ENCODE assay signal across 20 cellular contexts in the genomic region with DNA sequence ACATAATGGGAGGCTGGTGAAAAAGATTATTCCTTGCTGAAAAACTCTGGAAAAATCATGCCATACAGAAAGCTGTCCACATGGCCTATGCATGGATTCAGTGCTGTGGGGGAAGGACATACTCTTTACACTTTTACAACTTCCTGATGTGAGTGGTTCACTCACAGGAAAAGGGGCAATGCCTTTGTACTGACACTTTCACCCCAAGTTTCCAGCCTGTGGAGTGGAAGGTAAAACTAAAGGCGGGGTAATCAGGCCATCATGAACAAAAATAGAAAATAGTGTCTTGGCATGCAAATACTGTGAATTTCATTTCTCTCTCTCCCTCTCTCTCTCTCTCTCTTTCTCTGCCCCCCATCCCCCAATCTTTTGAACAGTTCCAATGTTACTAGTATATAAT.
DNase-seq lines count a peak whose midpoint lies in the region; ATAC-seq and FAIRE-seq lines count a peak whose summit lies in the region.
"Had no signal": no experiment of that assay in that cellular context is flagged by ENCODE, and none has a peak within 500 bp of the region (broad histone marks: within the 10 kb centered on the region; RNA-seq: fewer than 3 reads in every experiment).

No MANE protein-coding gene starts in this region.

- H3K4me3 Mint-ChIP-seq in activated T-helper 1 cell treated with anti-CD3 and anti-CD28 coated beads, Interleukin-12 subunit alpha, Interleukin-12 subunit beta, Interleukin-2, Interleukin-4 antibody, amounts not matched to agents 30 ng/mL and 10 ng/mL and 1 ng/mL, durations not matched to agents 14 hours and 24 hours and 36 hours: peak overlapping the region; percentile 45
- H3K4me3 Mint-ChIP-seq in naive thymus-derived CD4-positive, alpha-beta T cell: peak overlapping the region in 9 of 10 donors; percentile 12 to 97 (median 75)
- H3K4me3 Mint-ChIP-seq: dendritic cell treated with granulocyte-macrophage colony-stimulating factor and Interleukin-4, amounts not matched to agents 40 ng/mL and 50 ng/mL, for 4 days had no signal

- H3K27ac ChIP-seq in naive thymus-derived CD4-positive, alpha-beta T cell (ENCODE audit: low read depth, low read length): peak overlapping the region; percentile 98
- H3K27ac ChIP-seq: 22Rv1, epithelial cell of prostate had no signal

- no peaks in the 10 kb centered on the region for H3K27me3 Mint-ChIP-seq in activated T-helper 1 cell treated with anti-CD3 and anti-CD28 coated beads, Interleukin-12 subunit alpha, Interleukin-12 subunit beta, Interleukin-2, Interleukin-4 antibody, amounts not matched to agents 30 ng/mL and 10 ng/mL and 1 ng/mL, durations not matched to agents 14 hours and 24 hours and 36 hours (ENCODE audit: insufficient read depth)
- H3K27me3 Mint-ChIP-seq in naive thymus-derived CD4-positive, alpha-beta T cell: no peaks in the 10 kb centered on the region
- H3K27me3 Mint-ChIP-seq: dendritic cell treated with granulocyte-macrophage colony-stimulating factor and Interleukin-4, amounts not matched to agents 40 ng/mL and 50 ng/mL, for 4 days had no signal

- intact Hi-C loops in activated T-helper 1 cell treated with anti-CD3 and anti-CD28 coated beads, Interleukin-12 subunit alpha, Interleukin-12 subunit beta, Interleukin-2, Interleukin-4 antibody, amounts not matched to agents 30 ng/mL and 10 ng/mL and 1 ng/mL, durations not matched to agents 14 hours and 24 hours and 36 hours (cut with micrococcal nuclease): no loop called here
- intact Hi-C loops in naive thymus-derived CD4-positive, alpha-beta T cell (cut with micrococcal nuclease): loop anchor here in 1 of 2 donors (1.0 kb wide), 1 partner anchor 13 kb away; no protein-coding TSS in a partner anchor

- FAIRE-seq in GM18507 (lab: Jason Lieb, UNC): peak; percentile 71
- FAIRE-seq: bronchial epithelial cell, frontal cortex, HTR-8/SVneo had no signal

- CTCF ChIA-PET in naive thymus-derived CD4-positive, alpha-beta T cell (lab: Charles Lee): interaction anchor here (0.7 to 2.4 kb wide), 6 partner anchors 9 to 325 kb away, joined by 3 to 16 read pairs (median 6); no protein-coding TSS in a partner anchor

- peak; percentile 28 for DNase-seq in NK-92 treated with Interleukin-12 subunit alpha and Interleukin-12 subunit beta, amount 100 ng/mL, for 24 hours (lab: John Stamatoyannopoulos, UW)
- no peak for DNase-seq in NK-92 (lab: John Stamatoyannopoulos, UW; ENCODE audit: unreplicated experiment)
- DNase-seq in GM18507 (ENCODE audit: extremely low spot score, insufficient read length, low read depth): no peak
- no peak for DNase-seq in activated T-helper 1 cell treated with anti-CD3 and anti-CD28 coated beads, Interleukin-12 subunit alpha, Interleukin-12 subunit beta, Interleukin-2, Interleukin-4 antibody, amounts not matched to agents 30 ng/mL and 10 ng/mL and 1 ng/mL, durations not matched to agents 14 hours and 24 hours and 36 hours (ENCODE audit: low spot score)
- DNase-seq in naive thymus-derived CD4-positive, alpha-beta T cell: peak in 2 of 9 donors; percentile 41 to 42
- DNase-seq in NCI-H1417 treated with DMSO at 0.1 percent for 48 hours (lab: John Stamatoyannopoulos, UW): no peak
- no peak for DNase-seq in EL
- DNase-seq: DMS 273 treated with DMSO at 0.1 percent for 48 hours; mesendoderm; NCI-H1694 treated with DMSO at 0.1 percent for 48 hours; NCI-H226; stimulated activated CD4-positive, alpha-beta T cell treated with anti-CD3 and anti-CD28 coated beads, Interleukin-2, amount 100 ng/mL, for 48 hours had no signal

- no peaks in the 10 kb centered on the region for H3K36me3 ChIP-seq in naive thymus-derived CD4-positive, alpha-beta T cell (ENCODE audit: control insufficient read depth in 2 of 3, insufficient read depth in 3 of 3, low read length in 3 of 3)

- POLR2A ChIA-PET in naive thymus-derived CD4-positive, alpha-beta T cell (lab: Charles Lee): interaction anchor here (0.7 to 9.7 kb wide), 24 partner anchors 8 to 318 kb away, joined by 3 to 131 read pairs (median 4); no protein-coding TSS in a partner anchor

- ATAC-seq in naive thymus-derived CD4-positive, alpha-beta T cell: no peak
- no peak for ATAC-seq in HG03342 (IDR thresholded peaks at IDR 0.05; ENCODE audit: unreplicated experiment)

- peaks cover 85% of the 10 kb centered on the region for H3K4me1 Mint-ChIP-seq in activated T-helper 1 cell treated with anti-CD3 and anti-CD28 coated beads, Interleukin-12 subunit alpha, Interleukin-12 subunit beta, Interleukin-2, Interleukin-4 antibody, amounts not matched to agents 30 ng/mL and 10 ng/mL and 1 ng/mL, durations not matched to agents 14 hours and 24 hours and 36 hours (ENCODE audit: low read depth)
- H3K4me1 Mint-ChIP-seq in naive thymus-derived CD4-positive, alpha-beta T cell: peaks cover 58 to 92% (median 88%) of the 10 kb centered on the region in 7 donors

- H3K4me3 ChIP-seq in naive thymus-derived CD4-positive, alpha-beta T cell (ENCODE audit: low read length): no peak overlapping the region

- peaks cover 12% of the 10 kb centered on the region for H3K36me3 Mint-ChIP-seq in activated T-helper 1 cell treated with anti-CD3 and anti-CD28 coated beads, Interleukin-12 subunit alpha, Interleukin-12 subunit beta, Interleukin-2, Interleukin-4 antibody, amounts not matched to agents 30 ng/mL and 10 ng/mL and 1 ng/mL, durations not matched to agents 14 hours and 24 hours and 36 hours (ENCODE audit: low read depth)
- peaks cover 0 to 27% (median 0%) of the 10 kb centered on the region in 5 donors for H3K36me3 Mint-ChIP-seq in naive thymus-derived CD4-positive, alpha-beta T cell

- peaks cover 70 to 82% of the 10 kb centered on the region in 2 donors for H3K4me1 ChIP-seq in naive thymus-derived CD4-positive, alpha-beta T cell (ENCODE audit: control insufficient read depth in 2 of 2, insufficient read depth in 2 of 2, low read length in 2 of 2)

- H3K9me3 Mint-ChIP-seq in activated T-helper 1 cell treated with anti-CD3 and anti-CD28 coated beads, Interleukin-12 subunit alpha, Interleukin-12 subunit beta, Interleukin-2, Interleukin-4 antibody, amounts not matched to agents 30 ng/mL and 10 ng/mL and 1 ng/mL, durations not matched to agents 14 hours and 24 hours and 36 hours: peaks cover 3% of the 10 kb centered on the region
- peaks cover 0 to 7% (median 0%) of the 10 kb centered on the region in 11 donors for H3K9me3 Mint-ChIP-seq in naive thymus-derived CD4-positive, alpha-beta T cell
- H3K9me3 Mint-ChIP-seq: dendritic cell treated with granulocyte-macrophage colony-stimulating factor and Interleukin-4, amounts not matched to agents 40 ng/mL and 50 ng/mL, for 4 days had no signal

- H3K27me3 ChIP-seq in naive thymus-derived CD4-positive, alpha-beta T cell (ENCODE audit: control insufficient read depth in 2 of 2, insufficient read depth in 2 of 2, low read length in 2 of 2): no peaks in the 10 kb centered on the region

- H3K27ac Mint-ChIP-seq in activated T-helper 1 cell treated with anti-CD3 and anti-CD28 coated beads, Interleukin-12 subunit alpha, Interleukin-12 subunit beta, Interleukin-2, Interleukin-4 antibody, amounts not matched to agents 30 ng/mL and 10 ng/mL and 1 ng/mL, durations not matched to agents 14 hours and 24 hours and 36 hours: peak overlapping the region; percentile 97
- peak overlapping the region; percentile 93 to 100 (median 98) for H3K27ac Mint-ChIP-seq in naive thymus-derived CD4-positive, alpha-beta T cell
- H3K27ac Mint-ChIP-seq: dendritic cell treated with granulocyte-macrophage colony-stimulating factor and Interleukin-4, amounts not matched to agents 40 ng/mL and 50 ng/mL, for 4 days; progenitor cell of endocrine pancreas had no signal

- no peaks in the 10 kb centered on the region for H3K9me3 ChIP-seq in naive thymus-derived CD4-positive, alpha-beta T cell (ENCODE audit: control insufficient read depth in 2 of 3, low read length in 3 of 3)
